Comparison of ENCODE assay signal across 16 cellular contexts in genomic region chr11:4464216-4465159, GRCh38. TPM values are rescaled to one million over a fixed set of nuclear protein-coding genes. Genes with fewer than 3 reads are reported as not detected.
DNase-seq lines count a peak whose midpoint lies in the region; TF ChIP-seq lines count a peak whose summit lies in the region.
"Had no signal": no experiment of that assay in that cellular context is flagged by ENCODE, and none has a peak within 500 bp of the region (broad histone marks: within the 10 kb centered on the region; RNA-seq: fewer than 3 reads in every experiment).

No MANE protein-coding gene starts in this region.

- H3K27me3 ChIP-seq in breast epithelium = no peaks in the 10 kb centered on the region
- H3K27me3 ChIP-seq in SJCRH30 = no peaks in the 10 kb centered on the region
- H3K27me3 ChIP-seq: tibial artery had no signal

- peaks cover 19% of the 10 kb centered on the region for H3K9me3 Mint-ChIP-seq in MCF 10A (ENCODE audit: unreplicated experiment)
- H3K9me3 Mint-ChIP-seq in activated CD4-positive, alpha-beta memory T cell treated with anti-CD3 and anti-CD28 coated beads for 36 hours = peaks cover 10% of the 10 kb centered on the region

- H3K27ac Mint-ChIP-seq in MCF 10A (ENCODE audit: low read depth, unreplicated experiment) = peak overlapping the region; percentile 76
- no peak overlapping the region for H3K27ac Mint-ChIP-seq in activated CD4-positive, alpha-beta memory T cell treated with anti-CD3 and anti-CD28 coated beads for 36 hours
- H3K27ac Mint-ChIP-seq: T-helper 1 cell treated with Interleukin-12 subunit alpha and Interleukin-12 subunit beta and Interleukin-4 antibody, amounts not matched to agents 30 μg/mL and 1 μg/mL, for 36 hours had no signal

- POLR2A ChIA-PET in MCF 10A (lab: Yijun Ruan, JAX) = interaction anchor here (0.6 kb wide), 1 partner anchor 273 kb away, joined by 3 read pairs; no protein-coding TSS in a partner anchor
- POLR2A ChIA-PET in activated CD4-positive, alpha-beta memory T cell treated with anti-CD3 and anti-CD28 coated beads for 36 hours (lab: Charles Lee) = no interaction called here

- no TSS peak for BruUV-seq in MCF 10A (replicated peaks; lab: Mats Ljungman, UMichigan)

- CTCF ChIA-PET in MCF 10A (lab: Yijun Ruan, JAX) = interaction anchor here (1.1 kb wide), 2 partner anchors 15 to 278 kb away, joined by 4 to 6 read pairs; no protein-coding TSS in a partner anchor
- CTCF ChIA-PET in activated CD4-positive, alpha-beta memory T cell treated with anti-CD3 and anti-CD28 coated beads for 36 hours (lab: Charles Lee) = interaction anchor here (1.4 kb wide), 1 partner anchor 277 kb away, joined by 4 read pairs; no protein-coding TSS in a partner anchor

- peaks cover 12% of the 10 kb centered on the region for H3K4me1 Mint-ChIP-seq in MCF 10A (ENCODE audit: insufficient read depth, unreplicated experiment)
- no peaks in the 10 kb centered on the region for H3K4me1 Mint-ChIP-seq in activated CD4-positive, alpha-beta memory T cell treated with anti-CD3 and anti-CD28 coated beads for 36 hours (ENCODE audit: low read depth)

- H3K27ac ChIP-seq in breast epithelium (no peak overlapping the region), SJCRH30 (no peak overlapping the region)
- H3K27ac ChIP-seq: psoas muscle, tibial artery had no signal

- DNase-seq in MCF 10A (ENCODE audit: unreplicated experiment) (peak; percentile 68), breast epithelium (ENCODE audit: low spot score in 2 of 2) (no peak), SJCRH30 (peak; percentile 28 to 37), fibroblast of the conjunctiva (ENCODE audit: low read depth) (peak; percentile 4), inferior parietal cortex (ENCODE audit: extremely low spot score) (no peak), UCSD-AML1 (lab: John Stamatoyannopoulos, UW; ENCODE audit: unreplicated experiment) (no peak), NCI-H1436 treated with DMSO at 0.1 percent for 48 hours (lab: John Stamatoyannopoulos, UW) (no peak)
- DNase-seq in activated CD4-positive, alpha-beta memory T cell treated with anti-CD3 and anti-CD28 coated beads for 36 hours = no peak
- DNase-seq: activated CD4-positive, alpha-beta T cell treated with anti-CD3 and anti-CD28 coated beads for 4 hours; DMS153; NCI-H1092; psoas muscle; stimulated activated CD4-positive, alpha-beta T cell treated with anti-CD3 and anti-CD28 coated beads, Interleukin-1b, Interleukin-23, amount 100 ng/mL, for 48 hours; tibial artery had no signal

- H3K27me3 Mint-ChIP-seq in MCF 10A (ENCODE audit: insufficient read depth, unreplicated experiment) = no peaks in the 10 kb centered on the region
- peaks cover 9% of the 10 kb centered on the region for H3K27me3 Mint-ChIP-seq in activated CD4-positive, alpha-beta memory T cell treated with anti-CD3 and anti-CD28 coated beads for 36 hours

- TF ChIP-seq CTCF in MCF 10A (IDR thresholded peaks at IDR 0.05; ENCODE audit: unreplicated experiment) (no peak), breast epithelium (IDR thresholded peaks at IDR 0.05) (no peak)

- no peak overlapping the region for H3K4me3 Mint-ChIP-seq in MCF 10A (ENCODE audit: unreplicated experiment)
- H3K4me3 Mint-ChIP-seq in activated CD4-positive, alpha-beta memory T cell treated with anti-CD3 and anti-CD28 coated beads for 36 hours = no peak overlapping the region
- H3K4me3 Mint-ChIP-seq: T-helper 1 cell treated with Interleukin-12 subunit alpha and Interleukin-12 subunit beta and Interleukin-4 antibody, amounts not matched to agents 30 μg/mL and 1 μg/mL, for 36 hours had no signal

- H3K36me3 Mint-ChIP-seq in MCF 10A (ENCODE audit: insufficient read depth, unreplicated experiment) = no peaks in the 10 kb centered on the region
- no peaks in the 10 kb centered on the region for H3K36me3 Mint-ChIP-seq in activated CD4-positive, alpha-beta memory T cell treated with anti-CD3 and anti-CD28 coated beads for 36 hours

- TF ChIP-seq POLR2A in breast epithelium (IDR thresholded peaks at IDR 0.05) = no peak

- H3K4me1 ChIP-seq in breast epithelium (no peaks in the 10 kb centered on the region), SJCRH30 (no peaks in the 10 kb centered on the region)
- H3K4me1 ChIP-seq: psoas muscle had no signal

- intact Hi-C loops in MCF 10A (cut with micrococcal nuclease) = no loop called here
- intact Hi-C loops in breast epithelium (cut with DNase I; ENCODE audit: low total_unique reads) = no loop called here
- intact Hi-C loops in activated CD4-positive, alpha-beta memory T cell treated with anti-CD3 and anti-CD28 coated beads for 36 hours (cut with micrococcal nuclease) = no loop called here

- peaks cover 0 to 11% of the 10 kb centered on the region in 2 donors for H3K9me3 ChIP-seq in breast epithelium
- H3K9me3 ChIP-seq in SJCRH30 (replicated peaks) = no peaks in the 10 kb centered on the region; the same call in 1 of the 2 replicates

- H3K4me3 ChIP-seq in breast epithelium (no peak overlapping the region), SJCRH30 (no peak overlapping the region)
- H3K4me3 ChIP-seq: psoas muscle, tibial artery had no signal

- no peaks in the 10 kb centered on the region for H3K36me3 ChIP-seq in breast epithelium
- H3K36me3 ChIP-seq in SJCRH30 = no peaks in the 10 kb centered on the region
- H3K36me3 ChIP-seq: tibial artery had no signal

RNA-seq across cellular contexts. Expression of gene OR52K2, which starts 15.4 kb away (rescaled TPM):
- total RNA-seq in MCF 10A (2022) = not detected in 2 replicates
- not detected for total RNA-seq in breast epithelium
- total RNA-seq in SJCRH30 (2014; rRNA removed; shearing (Covaris generic)) = not detected in 2 replicates
- total RNA-seq in activated CD4-positive, alpha-beta memory T cell treated with anti-CD3 and anti-CD28 coated beads for 36 hours = not detected
- total RNA-seq: glomerular endothelial cell, psoas muscle had no signal

RNA-seq across cellular contexts. Expression of gene OR52K1, which starts 18.0 kb away (rescaled TPM):
- total RNA-seq in MCF 10A (2022) (not detected in 2 replicates), breast epithelium (under 1 TPM in 2 of 3 donors, not detected in 1; under 0.01 TPM)
- not detected in 2 replicates for total RNA-seq in SJCRH30 (2014; rRNA removed; shearing (Covaris generic))
- total RNA-seq in activated CD4-positive, alpha-beta memory T cell treated with anti-CD3 and anti-CD28 coated beads for 36 hours = not detected
- total RNA-seq: glomerular endothelial cell, psoas muscle had no signal

Comparison
In these comparisons a context has a peak if more than half of its experiments do, and no peak if none do; other contexts are left out.
1. DNase-seq: peak in MCF 10A (single experiment), SJCRH30 (2 of 2) and fibroblast of the conjunctiva (single experiment); none in breast epithelium (0 of 2), inferior parietal cortex (single experiment), activated CD4-positive, alpha-beta memory T cell treated with anti-CD3 and anti-CD28 coated beads for 36 hours (single experiment), UCSD-AML1 (single experiment) and NCI-H1436 treated with DMSO at 0.1 percent for 48 hours (single experiment).